In the genomic region with DNA sequence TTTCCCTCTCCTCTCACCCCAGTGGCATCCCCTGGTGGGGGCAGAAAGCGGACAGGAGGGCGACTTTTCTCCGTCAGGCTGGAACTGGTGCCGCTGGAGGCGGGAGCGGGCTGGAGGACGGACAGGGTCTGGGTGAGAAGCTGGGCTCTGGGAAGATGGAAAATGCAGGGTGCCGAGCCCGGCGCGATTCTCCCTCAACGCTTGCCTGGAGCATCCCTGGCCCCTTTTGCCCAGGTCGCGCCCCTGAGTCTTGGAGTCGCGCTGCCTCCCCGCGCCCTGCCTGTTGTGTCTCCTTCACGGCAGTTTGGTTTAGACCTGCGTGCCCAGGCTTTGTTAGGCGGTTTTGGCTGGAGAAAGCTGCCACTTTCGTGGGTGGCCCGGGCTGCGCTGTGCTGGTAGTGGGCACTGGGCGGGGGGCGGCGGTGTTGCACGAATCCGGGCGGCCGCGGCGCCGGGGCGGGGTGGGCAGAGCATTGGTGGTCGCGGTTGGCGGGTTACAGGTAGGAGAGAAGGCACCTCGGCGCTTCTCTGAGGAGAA, we compare ENCODE assay signal across 9 cellular contexts. TPM values are rescaled to one million over a fixed set of nuclear protein-coding genes. Genes with fewer than 3 reads are reported as not detected.
DNase-seq lines count a peak whose midpoint lies in the region; ATAC-seq, FAIRE-seq and TF ChIP-seq lines count a peak whose summit lies in the region.
"Had no signal": no experiment of that assay in that cellular context is flagged by ENCODE, and none has a peak within 500 bp of the region (broad histone marks: within the 10 kb centered on the region; RNA-seq: fewer than 3 reads in every experiment).

No MANE protein-coding gene starts in this region.

- POLR2A ChIA-PET in HepG2 (lab: Yijun Ruan, JAX) (no interaction called here), T-cell (lab: Charles Lee) (no interaction called here)

- DNase-seq in right lobe of liver = no peak
- DNase-seq in HepG2 (ENCODE audit: low spot score) = no peak
- DNase-seq in endodermal cell = no peak
- no peak for DNase-seq in activated naive CD4-positive, alpha-beta T cell (lab: John Stamatoyannopoulos, UW)
- DNase-seq in effector CD8-positive, alpha-beta T cell (lab: John Stamatoyannopoulos, UW) = no peak
- no peak for DNase-seq in T-cell
- DNase-seq in activated naive CD8-positive, alpha-beta T cell treated with anti-CD3 and anti-CD28 coated beads for 36 hours = no peak

- peaks cover 25% of the 10 kb centered on the region for H3K4me1 Mint-ChIP-seq in endodermal cell
- H3K4me1 Mint-ChIP-seq in T-cell = peaks cover 0 to 3% (median 0%) of the 10 kb centered on the region in 3 donors
- H3K4me1 Mint-ChIP-seq in activated naive CD8-positive, alpha-beta T cell treated with anti-CD3 and anti-CD28 coated beads for 36 hours = peaks cover 3% of the 10 kb centered on the region

- H4K20me1 ChIP-seq in HepG2 (ENCODE audit: insufficient read depth, low read length) = no peaks in the 10 kb centered on the region

- H3K36me3 ChIP-seq in right lobe of liver = no peaks in the 10 kb centered on the region
- H3K36me3 ChIP-seq in HepG2 (replicated peaks in 1 of 2; ENCODE audit: control insufficient read depth in 1 of 2, insufficient read depth in 2 of 2, low read length in 2 of 2) = no peaks in the 10 kb centered on the region
- H3K36me3 ChIP-seq in endodermal cell (ENCODE audit: control insufficient read depth, insufficient read depth, low read length) = no peaks in the 10 kb centered on the region
- no peaks in the 10 kb centered on the region for H3K36me3 ChIP-seq in mucosa of rectum (ENCODE audit: control insufficient read depth in 2 of 2, insufficient read depth in 2 of 2, low read length in 2 of 2)

- in situ Hi-C loops in HepG2 (cut with HindIII; ENCODE audit: extremely low pct_ligation_motif_present, low pct_unique_long_range_greater_than_20kb) = no loop called here

- H3K27me3 Mint-ChIP-seq in endodermal cell (ENCODE audit: insufficient read depth) = peaks cover 49% of the 10 kb centered on the region
- H3K27me3 Mint-ChIP-seq in T-cell = peaks cover 29 to 45% of the 10 kb centered on the region in 2 donors
- peaks cover 57% of the 10 kb centered on the region for H3K27me3 Mint-ChIP-seq in activated naive CD8-positive, alpha-beta T cell treated with anti-CD3 and anti-CD28 coated beads for 36 hours

- CTCF ChIA-PET in HepG2 (lab: Yijun Ruan, JAX; ENCODE audit: low intra/inter-chr PET ratio, low total read pairs) (no interaction called here), T-cell (lab: Charles Lee) (no interaction called here)

- WGBS in right lobe of liver (ENCODE audit: insufficient coverage, low coverage, low lambda C conversion rate, missing lambda C conversion rate) = 5% methylated on average over 7 of the region's 40 CpGs
- WGBS in HepG2 (ENCODE audit: low lambda C conversion rate) = 21% methylated on average over 16 of the region's 40 CpGs
- 0% methylated on average over 40 of the region's 40 CpGs; no CpG with 5 or more reads in 1 of the 2 experiments for WGBS in endodermal cell (ENCODE audit: insufficient coverage in 1 of 2, insufficient read length in 1 of 2), 2 experiments

- TF ChIP-seq RAD21 in HepG2 (CRISPR knock-in tag; IDR thresholded peaks at IDR 0.05) = no peak

- H3K9me3 ChIP-seq in right lobe of liver (no peaks in the 10 kb centered on the region), HepG2 (ENCODE audit: low read length) (no peaks in the 10 kb centered on the region), endodermal cell (ENCODE audit: control insufficient read depth, low read length) (no peaks in the 10 kb centered on the region), mucosa of rectum (ENCODE audit: control insufficient read depth in 2 of 2, low read length in 2 of 2) (no peaks in the 10 kb centered on the region)

- H3K4me3 ChIP-seq in right lobe of liver = peak overlapping the region in 2 of 3 donors; percentile 6 to 42
- H3K4me3 ChIP-seq in HepG2 (replicated peaks in 1 of 3; ENCODE audit: insufficient read depth in 1 of 3, low read depth in 2 of 3, low read length in 3 of 3) = no peak overlapping the region
- peak overlapping the region; percentile 92 for H3K4me3 ChIP-seq in endodermal cell (ENCODE audit: low read length)
- H3K4me3 ChIP-seq in mucosa of rectum (ENCODE audit: low read length in 2 of 2) = peak overlapping the region; percentile 59 to 78

- no peak for FAIRE-seq in HepG2 (lab: Jason Lieb, UNC)
- FAIRE-seq: TTC549 had no signal

- no peak overlapping the region for H2AFZ ChIP-seq in HepG2 (ENCODE audit: low read length)

- H3K4me3 Mint-ChIP-seq in endodermal cell (peak overlapping the region; percentile 88), T-cell (no peak overlapping the region)
- no peak overlapping the region for H3K4me3 Mint-ChIP-seq in activated naive CD8-positive, alpha-beta T cell treated with anti-CD3 and anti-CD28 coated beads for 36 hours

- BruUV-seq in HepG2 (replicated peaks; lab: Mats Ljungman, UMichigan) = no TSS peak

- no peak for TF ChIP-seq POLR2A in right lobe of liver (IDR thresholded peaks at IDR 0.05)
- no peak for TF ChIP-seq POLR2A in HepG2 (IDR thresholded peaks at IDR 0.05; ENCODE audit: insufficient read depth in 1 of 2, low read depth in 2 of 2, low read length in 2 of 2)

- TF ChIP-seq CTCF in right lobe of liver (IDR thresholded peaks at IDR 0.05) (no peak), HepG2 (CRISPR knock-in tag; IDR thresholded peaks at IDR 0.05) (no peak), endodermal cell (conservative IDR thresholded peaks at IDR 0.05) (no peak)

- no peak for TF ChIP-seq EP300 in HepG2 (IDR thresholded peaks at IDR 0.05; ENCODE audit: low read depth in 2 of 2, low read length in 2 of 2)
- TF ChIP-seq EP300 in HepG2 (CRISPR knock-in tag; IDR thresholded peaks at IDR 0.05; ENCODE audit: borderline replicate concordance) = no peak

- H3K9me3 Mint-ChIP-seq in endodermal cell (no peaks in the 10 kb centered on the region), T-cell (peaks cover 0 to 7% (median 2%) of the 10 kb centered on the region in 3 donors)
- peaks cover 2% of the 10 kb centered on the region for H3K9me3 Mint-ChIP-seq in activated naive CD8-positive, alpha-beta T cell treated with anti-CD3 and anti-CD28 coated beads for 36 hours

- no peaks in the 10 kb centered on the region for H3K79me2 ChIP-seq in HepG2 (ENCODE audit: insufficient read depth, low read length)

- intact Hi-C loops in right lobe of liver (cut with DNase I) = no loop called here
- intact Hi-C loops in HepG2 (cut with micrococcal nuclease; ENCODE audit: unreplicated experiment) = no loop called here

- no peak overlapping the region for H3K27ac Mint-ChIP-seq in endodermal cell
- no peak overlapping the region for H3K27ac Mint-ChIP-seq in T-cell
- no peak overlapping the region for H3K27ac Mint-ChIP-seq in activated naive CD8-positive, alpha-beta T cell treated with anti-CD3 and anti-CD28 coated beads for 36 hours

- H3K4me1 ChIP-seq in right lobe of liver (peaks cover 0 to 5% (median 0%) of the 10 kb centered on the region in 4 donors), HepG2 (ENCODE audit: insufficient read depth, low read length) (no peaks in the 10 kb centered on the region), endodermal cell (ENCODE audit: control insufficient read depth, insufficient read depth, low read length) (peaks cover 3% of the 10 kb centered on the region), mucosa of rectum (ENCODE audit: control insufficient read depth in 2 of 2, insufficient read depth in 2 of 2, low read length in 2 of 2) (no peaks in the 10 kb centered on the region)

- H3K9ac ChIP-seq in HepG2 (ENCODE audit: insufficient read depth, low read depth, low read length) = no peak overlapping the region
- peak overlapping the region; percentile 76 for H3K9ac ChIP-seq in endodermal cell (ENCODE audit: extremely low read depth, low read length, poor library complexity, severe bottlenecking)
- peak overlapping the region; percentile 12 to 24 for H3K9ac ChIP-seq in mucosa of rectum (ENCODE audit: low read depth in 1 of 2, low read length in 2 of 2)

- ATAC-seq in right lobe of liver (no peak), HepG2 (no peak), T-cell (replicated peaks in 1 of 4) (no peak)

- H3K27ac ChIP-seq in right lobe of liver (no peak overlapping the region), HepG2 (ENCODE audit: extremely low read length, insufficient read depth, low read length) (no peak overlapping the region), endodermal cell (ENCODE audit: low read depth, low read length) (no peak overlapping the region), mucosa of rectum (ENCODE audit: low read depth in 2 of 2, low read length in 2 of 2) (peak overlapping the region in 1 of 2 donors; percentile 52)

- H3K27me3 ChIP-seq in right lobe of liver = peaks cover 0 to 7% of the 10 kb centered on the region in 2 donors
- peaks cover 8 to 36% of the 10 kb centered on the region in 2 experiments; a peak in 4 of 5 replicates for H3K27me3 ChIP-seq in HepG2 (ENCODE audit: control insufficient read depth in 1 of 2, insufficient read depth in 2 of 2, low read length in 2 of 2)
- peaks cover 19% of the 10 kb centered on the region for H3K27me3 ChIP-seq in endodermal cell (ENCODE audit: control insufficient read depth, insufficient read depth, low read length, poor library complexity, severe bottlenecking)
- peaks cover 6 to 19% of the 10 kb centered on the region in 2 donors for H3K27me3 ChIP-seq in mucosa of rectum (ENCODE audit: control insufficient read depth in 2 of 2, insufficient read depth in 2 of 2, low read length in 2 of 2)

- no peaks in the 10 kb centered on the region for H3K36me3 Mint-ChIP-seq in endodermal cell (ENCODE audit: low read depth)
- H3K36me3 Mint-ChIP-seq in T-cell = no peaks in the 10 kb centered on the region
- peaks cover 1% of the 10 kb centered on the region for H3K36me3 Mint-ChIP-seq in activated naive CD8-positive, alpha-beta T cell treated with anti-CD3 and anti-CD28 coated beads for 36 hours

- H3K4me2 ChIP-seq in HepG2 (ENCODE audit: low read depth, low read length) = no peak overlapping the region

RNA-seq across cellular contexts. Expression of gene ADGRL3, which starts 2.0 kb away (rescaled TPM):
- total RNA-seq in right lobe of liver (1 to 10 TPM in 2 of 6 experiments, under 1 TPM in 4; 0.06 to 1.1 (median 0.35) TPM), HepG2 (2016; rRNA removed; fragmentation: Illumina TruSeq; extraction: Trizol) (0.04 TPM in 2 replicates), endodermal cell (10 to 100 TPM in 1 of 2 donors, 1 to 10 TPM in 1; 9.9 to 10.3 TPM), T-cell (under 1 TPM in 1 of 5 donors, not detected in 4; 0.09 TPM)
- total RNA-seq in HepG2 (2016; cell fraction: cytosol; rRNA removed; fragmentation: Illumina TruSeq; extraction: Trizol; ENCODE audit: low read depth) = not detected in 2 replicates
- 0.04 TPM in 2 replicates for total RNA-seq in HepG2 (2016; cell fraction: insoluble cytoplasmic fraction; rRNA removed; fragmentation: Illumina TruSeq; extraction: Trizol)
- total RNA-seq in HepG2 (2016; cell fraction: membrane; rRNA removed; fragmentation: Illumina TruSeq; extraction: Trizol) = not detected in 2 replicates
- total RNA-seq in HepG2 (2016; cell fraction: nucleus; rRNA removed; fragmentation: Illumina TruSeq; extraction: Trizol) = 0.06 TPM in 1 of 2 replicates, not detected in the other
- 0.03 and 0.05 TPM in 2 replicates for polyA plus RNA-seq in HepG2 (2011; rRNA removed)
- polyA plus RNA-seq in HepG2 (2011; cell fraction: cytosol; rRNA removed) = 0.03 TPM in 1 of 2 replicates, not detected in the other
- polyA plus RNA-seq in HepG2 (2011; cell fraction: nucleus; rRNA removed) = not detected in 2 replicates
- polyA plus RNA-seq in HepG2 (2012) = not detected in 2 replicates
- not detected in 2 replicates for polyA plus RNA-seq in HepG2 (2016; cell fraction: cytosol; fragmentation: Illumina TruSeq; extraction: Trizol; ENCODE audit: low read depth)
- polyA plus RNA-seq in HepG2 (2016; cell fraction: insoluble cytoplasmic fraction; fragmentation: Illumina TruSeq; extraction: Trizol; ENCODE audit: low read depth) = 0.07 TPM in 1 of 2 replicates, not detected in the other
- polyA plus RNA-seq in HepG2 (2016; cell fraction: membrane; fragmentation: Illumina TruSeq; extraction: Trizol; ENCODE audit: low read depth) = not detected in 2 replicates
- polyA plus RNA-seq in HepG2 (2016; cell fraction: nucleus; fragmentation: Illumina TruSeq; extraction: Trizol; ENCODE audit: insufficient read depth, low read depth) = 0.11 TPM in 1 of 2 replicates, not detected in the other
- 0.12 TPM in 1 of 2 replicates, not detected in the other for polyA minus RNA-seq in HepG2 (2011; rRNA and poly(A)+ RNA removed; ENCODE audit: low replicate concordance)
- polyA minus RNA-seq in HepG2 (2011; cell fraction: cytosol; rRNA and poly(A)+ RNA removed) = not detected in 2 replicates
- 0.13 and 0.25 TPM in 2 replicates for polyA minus RNA-seq in HepG2 (2011; cell fraction: nucleus; rRNA and poly(A)+ RNA removed)
- 20.7 TPM for polyA plus RNA-seq in endodermal cell (2013, experiment 1 of 2)
- 22.4 TPM for polyA plus RNA-seq in endodermal cell (2013, experiment 2 of 2)
- not detected for total RNA-seq in activated naive CD8-positive, alpha-beta T cell treated with anti-CD3 and anti-CD28 coated beads for 36 hours

Comparison
In these comparisons a context has a peak if more than half of its experiments do, and no peak if none do; other contexts are left out.
1. H3K4me3 ChIP-seq: peak in right lobe of liver (2 of 3), endodermal cell (single experiment) and mucosa of rectum (2 of 2); none in HepG2 (0 of 3).
2. RNA of gene ADGRL3, which starts 2.0 kb away (total RNA-seq): 9.9 to 10.3 TPM in endodermal cell; 0.06 to 1.1 TPM in right lobe of liver, 0.04 to 0.06 TPM in HepG2, 0.09 TPM in T-cell and not detected in activated naive CD8-positive, alpha-beta T cell treated with anti-CD3 and anti-CD28 coated beads for 36 hours; every median in the first group is over 4 times any median in the second.